Comparison of ENCODE assay signal across 2 cellular contexts in genomic region chr1:184354719-184355118, GRCh38.
TF ChIP-seq lines count a peak whose summit lies in the region.

No MANE protein-coding gene starts in this region.

TF ChIP-seq in GM23338, 12 proteins besides CTCF, POLR2A, EP300 and RAD21 (continued from another document):
- no peak for TF ChIP-seq POLR2AphosphoS5 (IDR thresholded peaks at IDR 0.05; ENCODE audit: low read depth)
- TF ChIP-seq CREB1 (CRISPR knock-in tag; IDR thresholded peaks at IDR 0.05; ENCODE audit: low read depth), result no peak
- TF ChIP-seq JUNB (IDR thresholded peaks at IDR 0.05; ENCODE audit: unreplicated experiment), result no peak
- TF ChIP-seq ETS1 (IDR thresholded peaks at IDR 0.05), result no peak
- no peak for TF ChIP-seq EZH2 (IDR thresholded peaks at IDR 0.05; ENCODE audit: low read depth, unreplicated experiment)
- no peak for TF ChIP-seq STAT1 (IDR thresholded peaks at IDR 0.05; ENCODE audit: unreplicated experiment)
- no peak for TF ChIP-seq ZNF462 (CRISPR knock-in tag; IDR thresholded peaks at IDR 0.05)
- TF ChIP-seq ZNF331 (CRISPR knock-in tag; IDR thresholded peaks at IDR 0.05; ENCODE audit: low read depth), result no peak
- TF ChIP-seq ZNF114 (CRISPR knock-in tag; IDR thresholded peaks at IDR 0.05), result no peak
- no peak for TF ChIP-seq REST (IDR thresholded peaks at IDR 0.05; ENCODE audit: unreplicated experiment)
- no peak for TF ChIP-seq EZH2phosphoT487 (IDR thresholded peaks at IDR 0.05; ENCODE audit: unreplicated experiment)

TF ChIP-seq in H1, 55 proteins besides CTCF, POLR2A, EP300 and RAD21 (continued from another document):
- no peak for TF ChIP-seq MAFK (IDR thresholded peaks at IDR 0.05; ENCODE audit: low read depth, low read length)
- TF ChIP-seq ATF2 (IDR thresholded peaks at IDR 0.05; ENCODE audit: low read length), result no peak
- no peak for TF ChIP-seq BRCA1 (IDR thresholded peaks at IDR 0.05; ENCODE audit: low read depth, low read length)
- TF ChIP-seq RBBP5 (IDR thresholded peaks at IDR 0.05; ENCODE audit: borderline replicate concordance, low read depth, low read length), result no peak
- no peak for TF ChIP-seq E2F6 (IDR thresholded peaks at IDR 0.05)
- TF ChIP-seq NRF1 (IDR thresholded peaks at IDR 0.05; ENCODE audit: low read depth, low read length), result no peak
- TF ChIP-seq RNF2 (IDR thresholded peaks at IDR 0.05; ENCODE audit: borderline replicate concordance, low read depth, low read length, missing control alignments, poor library complexity, severe bottlenecking), result no peak
- no peak for TF ChIP-seq KDM4A (IDR thresholded peaks at IDR 0.05; ENCODE audit: low read depth, low read length, severe bottlenecking)
- TF ChIP-seq CTBP2 (IDR thresholded peaks at IDR 0.05; ENCODE audit: borderline replicate concordance, insufficient read depth, insufficient read length, low read length), result no peak
- TF ChIP-seq SAP30 (IDR thresholded peaks at IDR 0.05; ENCODE audit: insufficient read depth, insufficient replicate concordance, low read length), result no peak
- no peak for TF ChIP-seq BCL11A (IDR thresholded peaks at IDR 0.05; ENCODE audit: low read depth in 2 of 2, low read length in 2 of 2)
TF ChIP-seq in H1: peak in this region for 0.
